1 cellular context compared by ENCODE assay signal in the genomic region with DNA sequence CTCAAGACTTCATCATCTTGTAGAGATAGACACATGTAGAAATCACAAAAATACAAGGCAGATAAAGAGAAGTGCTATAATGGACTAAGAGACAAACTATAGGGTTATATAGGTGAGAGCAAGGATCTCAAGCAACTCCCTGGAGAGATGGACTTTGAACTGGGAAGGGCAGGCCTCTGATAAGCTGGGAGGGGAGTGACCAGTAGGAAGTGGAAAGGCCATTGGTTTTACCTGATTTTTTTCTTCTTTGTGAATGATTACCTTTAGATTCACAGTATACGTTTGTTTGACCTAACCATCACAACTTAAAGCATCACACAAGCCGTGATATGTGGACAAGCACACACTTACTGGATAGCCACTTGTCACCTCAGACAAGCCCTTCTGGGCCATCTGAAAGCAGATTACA.
TF ChIP-seq lines count a peak whose summit lies in the region.

No MANE protein-coding gene starts in this region.

TF ChIP-seq in HepG2, 621 proteins besides CTCF, POLR2A, EP300 and RAD21 (continued from another document and continues in another):
- TF ChIP-seq, protein P1, sequence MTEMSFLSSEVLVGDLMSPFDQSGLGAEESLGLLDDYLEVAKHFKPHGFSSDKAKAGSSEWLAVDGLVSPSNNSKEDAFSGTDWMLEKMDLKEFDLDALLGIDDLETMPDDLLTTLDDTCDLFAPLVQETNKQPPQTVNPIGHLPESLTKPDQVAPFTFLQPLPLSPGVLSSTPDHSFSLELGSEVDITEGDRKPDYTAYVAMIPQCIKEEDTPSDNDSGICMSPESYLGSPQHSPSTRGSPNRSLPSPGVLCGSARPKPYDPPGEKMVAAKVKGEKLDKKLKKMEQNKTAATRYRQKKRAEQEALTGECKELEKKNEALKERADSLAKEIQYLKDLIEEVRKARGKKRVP (CRISPR knock-in tag; IDR thresholded peaks at IDR 0.05), result no peak
- no peak for TF ChIP-seq SMC3 (IDR thresholded peaks at IDR 0.05; ENCODE audit: low read length)
- TF ChIP-seq HNF4A (CRISPR knock-in tag; IDR thresholded peaks at IDR 0.05), result peak; percentile 92
- no peak for TF ChIP-seq ZNF234 (CRISPR knock-in tag; conservative IDR thresholded peaks at IDR 0.05)
- no peak for TF ChIP-seq TAF1 (CRISPR knock-in tag; IDR thresholded peaks at IDR 0.05)
- peak; percentile 39; the same call in 1 of the 2 replicates for TF ChIP-seq CREM (IDR thresholded peaks at IDR 0.05)
- TF ChIP-seq CREM (CRISPR knock-in tag; IDR thresholded peaks at IDR 0.05), result no peak
- no peak for TF ChIP-seq KLF16 (CRISPR knock-in tag; IDR thresholded peaks at IDR 0.05)
- TF ChIP-seq, protein P2, sequence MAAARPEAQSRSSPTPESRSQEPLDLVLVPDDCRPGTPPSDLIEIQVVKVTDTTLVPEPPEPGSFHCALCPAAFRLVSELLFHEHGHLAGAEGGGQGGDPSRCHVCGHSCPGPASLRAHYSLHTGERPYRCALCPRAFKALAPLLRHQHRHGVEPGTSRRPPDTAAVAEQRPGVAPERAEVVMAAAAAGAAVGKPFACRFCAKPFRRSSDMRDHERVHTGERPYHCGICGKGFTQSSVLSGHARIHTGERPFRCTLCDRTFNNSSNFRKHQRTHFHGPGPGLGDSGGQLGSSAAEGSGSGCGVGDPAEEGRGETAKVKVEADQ (CRISPR knock-in tag; IDR thresholded peaks at IDR 0.05; ENCODE audit: borderline replicate concordance), result no peak
- TF ChIP-seq KAT8 (CRISPR knock-in tag; IDR thresholded peaks at IDR 0.05), result peak; percentile 33; the same call in 1 of the 2 replicates
- TF ChIP-seq ZNF530 (CRISPR knock-in tag; IDR thresholded peaks at IDR 0.05; ENCODE audit: low read depth), result no peak
- TF ChIP-seq ZKSCAN8 (CRISPR knock-in tag; IDR thresholded peaks at IDR 0.05; ENCODE audit: borderline replicate concordance), result no peak
- TF ChIP-seq ZNF766 (CRISPR knock-in tag; IDR thresholded peaks at IDR 0.05; ENCODE audit: borderline replicate concordance), result 0 out of 2 replicates have a peak, but pooled peaks have one; percentile 2
- TF ChIP-seq GTF3A (CRISPR knock-in tag; conservative IDR thresholded peaks at IDR 0.05), result no peak
- no peak for TF ChIP-seq ZNF256 (CRISPR knock-in tag; conservative IDR thresholded peaks at IDR 0.05)
- TF ChIP-seq, protein P3, sequence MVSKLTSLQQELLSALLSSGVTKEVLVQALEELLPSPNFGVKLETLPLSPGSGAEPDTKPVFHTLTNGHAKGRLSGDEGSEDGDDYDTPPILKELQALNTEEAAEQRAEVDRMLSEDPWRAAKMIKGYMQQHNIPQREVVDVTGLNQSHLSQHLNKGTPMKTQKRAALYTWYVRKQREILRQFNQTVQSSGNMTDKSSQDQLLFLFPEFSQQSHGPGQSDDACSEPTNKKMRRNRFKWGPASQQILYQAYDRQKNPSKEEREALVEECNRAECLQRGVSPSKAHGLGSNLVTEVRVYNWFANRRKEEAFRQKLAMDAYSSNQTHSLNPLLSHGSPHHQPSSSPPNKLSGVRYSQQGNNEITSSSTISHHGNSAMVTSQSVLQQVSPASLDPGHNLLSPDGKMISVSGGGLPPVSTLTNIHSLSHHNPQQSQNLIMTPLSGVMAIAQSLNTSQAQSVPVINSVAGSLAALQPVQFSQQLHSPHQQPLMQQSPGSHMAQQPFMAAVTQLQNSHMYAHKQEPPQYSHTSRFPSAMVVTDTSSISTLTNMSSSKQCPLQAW (CRISPR knock-in tag; IDR thresholded peaks at IDR 0.05), result no peak
- TF ChIP-seq KAT7 (CRISPR knock-in tag; IDR thresholded peaks at IDR 0.05; ENCODE audit: borderline replicate concordance), result no peak
- TF ChIP-seq ZNF24 (IDR thresholded peaks at IDR 0.05), result no peak
- no peak for TF ChIP-seq BCL6 (CRISPR knock-in tag; IDR thresholded peaks at IDR 0.05)
- no peak for TF ChIP-seq ELF4 (CRISPR knock-in tag; IDR thresholded peaks at IDR 0.05; ENCODE audit: borderline replicate concordance)
- TF ChIP-seq, protein P4, sequence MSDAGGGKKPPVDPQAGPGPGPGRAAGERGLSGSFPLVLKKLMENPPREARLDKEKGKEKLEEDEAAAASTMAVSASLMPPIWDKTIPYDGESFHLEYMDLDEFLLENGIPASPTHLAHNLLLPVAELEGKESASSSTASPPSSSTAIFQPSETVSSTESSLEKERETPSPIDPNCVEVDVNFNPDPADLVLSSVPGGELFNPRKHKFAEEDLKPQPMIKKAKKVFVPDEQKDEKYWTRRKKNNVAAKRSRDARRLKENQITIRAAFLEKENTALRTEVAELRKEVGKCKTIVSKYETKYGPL (CRISPR knock-in tag; IDR thresholded peaks at IDR 0.05), result no peak
- TF ChIP-seq, protein P5, sequence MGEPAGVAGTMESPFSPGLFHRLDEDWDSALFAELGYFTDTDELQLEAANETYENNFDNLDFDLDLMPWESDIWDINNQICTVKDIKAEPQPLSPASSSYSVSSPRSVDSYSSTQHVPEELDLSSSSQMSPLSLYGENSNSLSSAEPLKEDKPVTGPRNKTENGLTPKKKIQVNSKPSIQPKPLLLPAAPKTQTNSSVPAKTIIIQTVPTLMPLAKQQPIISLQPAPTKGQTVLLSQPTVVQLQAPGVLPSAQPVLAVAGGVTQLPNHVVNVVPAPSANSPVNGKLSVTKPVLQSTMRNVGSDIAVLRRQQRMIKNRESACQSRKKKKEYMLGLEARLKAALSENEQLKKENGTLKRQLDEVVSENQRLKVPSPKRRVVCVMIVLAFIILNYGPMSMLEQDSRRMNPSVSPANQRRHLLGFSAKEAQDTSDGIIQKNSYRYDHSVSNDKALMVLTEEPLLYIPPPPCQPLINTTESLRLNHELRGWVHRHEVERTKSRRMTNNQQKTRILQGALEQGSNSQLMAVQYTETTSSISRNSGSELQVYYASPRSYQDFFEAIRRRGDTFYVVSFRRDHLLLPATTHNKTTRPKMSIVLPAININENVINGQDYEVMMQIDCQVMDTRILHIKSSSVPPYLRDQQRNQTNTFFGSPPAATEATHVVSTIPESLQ (CRISPR knock-in tag; conservative IDR thresholded peaks at IDR 0.05), result no peak
- no peak for TF ChIP-seq FOXJ3 (CRISPR knock-in tag; IDR thresholded peaks at IDR 0.05; ENCODE audit: borderline replicate concordance)
- no peak for TF ChIP-seq MTA3 (CRISPR knock-in tag; IDR thresholded peaks at IDR 0.05)
- no peak for TF ChIP-seq NBN (conservative IDR thresholded peaks at IDR 0.05)
- no peak for TF ChIP-seq BRD4 (CRISPR knock-in tag; IDR thresholded peaks at IDR 0.05)
- no peak for TF ChIP-seq ZMYM2 (CRISPR knock-in tag; IDR thresholded peaks at IDR 0.05)
- no peak for TF ChIP-seq AHR (CRISPR knock-in tag; IDR thresholded peaks at IDR 0.05)
- TF ChIP-seq, protein P6, sequence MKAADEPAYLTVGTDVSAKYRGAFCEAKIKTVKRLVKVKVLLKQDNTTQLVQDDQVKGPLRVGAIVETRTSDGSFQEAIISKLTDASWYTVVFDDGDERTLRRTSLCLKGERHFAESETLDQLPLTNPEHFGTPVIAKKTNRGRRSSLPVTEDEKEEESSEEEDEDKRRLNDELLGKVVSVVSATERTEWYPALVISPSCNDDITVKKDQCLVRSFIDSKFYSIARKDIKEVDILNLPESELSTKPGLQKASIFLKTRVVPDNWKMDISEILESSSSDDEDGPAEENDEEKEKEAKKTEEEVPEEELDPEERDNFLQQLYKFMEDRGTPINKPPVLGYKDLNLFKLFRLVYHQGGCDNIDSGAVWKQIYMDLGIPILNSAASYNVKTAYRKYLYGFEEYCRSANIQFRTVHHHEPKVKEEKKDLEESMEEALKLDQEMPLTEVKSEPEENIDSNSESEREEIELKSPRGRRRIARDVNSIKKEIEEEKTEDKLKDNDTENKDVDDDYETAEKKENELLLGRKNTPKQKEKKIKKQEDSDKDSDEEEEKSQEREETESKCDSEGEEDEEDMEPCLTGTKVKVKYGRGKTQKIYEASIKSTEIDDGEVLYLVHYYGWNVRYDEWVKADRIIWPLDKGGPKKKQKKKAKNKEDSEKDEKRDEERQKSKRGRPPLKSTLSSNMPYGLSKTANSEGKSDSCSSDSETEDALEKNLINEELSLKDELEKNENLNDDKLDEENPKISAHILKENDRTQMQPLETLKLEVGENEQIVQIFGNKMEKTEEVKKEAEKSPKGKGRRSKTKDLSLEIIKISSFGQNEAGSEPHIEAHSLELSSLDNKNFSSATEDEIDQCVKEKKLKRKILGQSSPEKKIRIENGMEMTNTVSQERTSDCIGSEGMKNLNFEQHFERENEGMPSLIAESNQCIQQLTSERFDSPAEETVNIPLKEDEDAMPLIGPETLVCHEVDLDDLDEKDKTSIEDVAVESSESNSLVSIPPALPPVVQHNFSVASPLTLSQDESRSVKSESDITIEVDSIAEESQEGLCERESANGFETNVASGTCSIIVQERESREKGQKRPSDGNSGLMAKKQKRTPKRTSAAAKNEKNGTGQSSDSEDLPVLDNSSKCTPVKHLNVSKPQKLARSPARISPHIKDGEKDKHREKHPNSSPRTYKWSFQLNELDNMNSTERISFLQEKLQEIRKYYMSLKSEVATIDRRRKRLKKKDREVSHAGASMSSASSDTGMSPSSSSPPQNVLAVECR (CRISPR knock-in tag; IDR thresholded peaks at IDR 0.05; ENCODE audit: borderline replicate concordance), result peak; percentile 27; the same call in 1 of the 2 replicates
- no peak for TF ChIP-seq EZH2 (conservative IDR thresholded peaks at IDR 0.05; ENCODE audit: low read depth, low read length)
- TF ChIP-seq RARG (CRISPR knock-in tag; IDR thresholded peaks at IDR 0.05; ENCODE audit: low read depth), result no peak
- TF ChIP-seq, protein P7, sequence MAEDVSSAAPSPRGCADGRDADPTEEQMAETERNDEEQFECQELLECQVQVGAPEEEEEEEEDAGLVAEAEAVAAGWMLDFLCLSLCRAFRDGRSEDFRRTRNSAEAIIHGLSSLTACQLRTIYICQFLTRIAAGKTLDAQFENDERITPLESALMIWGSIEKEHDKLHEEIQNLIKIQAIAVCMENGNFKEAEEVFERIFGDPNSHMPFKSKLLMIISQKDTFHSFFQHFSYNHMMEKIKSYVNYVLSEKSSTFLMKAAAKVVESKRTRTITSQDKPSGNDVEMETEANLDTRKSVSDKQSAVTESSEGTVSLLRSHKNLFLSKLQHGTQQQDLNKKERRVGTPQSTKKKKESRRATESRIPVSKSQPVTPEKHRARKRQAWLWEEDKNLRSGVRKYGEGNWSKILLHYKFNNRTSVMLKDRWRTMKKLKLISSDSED (CRISPR knock-in tag; IDR thresholded peaks at IDR 0.05), result no peak
- TF ChIP-seq REPIN1 (CRISPR knock-in tag; IDR thresholded peaks at IDR 0.05; ENCODE audit: borderline replicate concordance, low read depth), result no peak
- TF ChIP-seq POLR2G (IDR thresholded peaks at IDR 0.05; ENCODE audit: low read depth, low read length), result 0 out of 2 replicates have a peak, but pooled peaks have one; percentile 27
- TF ChIP-seq IRX3 (CRISPR knock-in tag; IDR thresholded peaks at IDR 0.05; ENCODE audit: borderline replicate concordance, low read depth), result no peak
- TF ChIP-seq, protein P8, sequence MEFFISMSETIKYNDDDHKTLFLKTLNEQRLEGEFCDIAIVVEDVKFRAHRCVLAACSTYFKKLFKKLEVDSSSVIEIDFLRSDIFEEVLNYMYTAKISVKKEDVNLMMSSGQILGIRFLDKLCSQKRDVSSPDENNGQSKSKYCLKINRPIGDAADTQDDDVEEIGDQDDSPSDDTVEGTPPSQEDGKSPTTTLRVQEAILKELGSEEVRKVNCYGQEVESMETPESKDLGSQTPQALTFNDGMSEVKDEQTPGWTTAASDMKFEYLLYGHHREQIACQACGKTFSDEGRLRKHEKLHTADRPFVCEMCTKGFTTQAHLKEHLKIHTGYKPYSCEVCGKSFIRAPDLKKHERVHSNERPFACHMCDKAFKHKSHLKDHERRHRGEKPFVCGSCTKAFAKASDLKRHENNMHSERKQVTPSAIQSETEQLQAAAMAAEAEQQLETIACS (CRISPR knock-in tag; IDR thresholded peaks at IDR 0.05), result no peak
- TF ChIP-seq NFKBIZ (CRISPR knock-in tag; IDR thresholded peaks at IDR 0.05), result no peak
- TF ChIP-seq, protein P9, sequence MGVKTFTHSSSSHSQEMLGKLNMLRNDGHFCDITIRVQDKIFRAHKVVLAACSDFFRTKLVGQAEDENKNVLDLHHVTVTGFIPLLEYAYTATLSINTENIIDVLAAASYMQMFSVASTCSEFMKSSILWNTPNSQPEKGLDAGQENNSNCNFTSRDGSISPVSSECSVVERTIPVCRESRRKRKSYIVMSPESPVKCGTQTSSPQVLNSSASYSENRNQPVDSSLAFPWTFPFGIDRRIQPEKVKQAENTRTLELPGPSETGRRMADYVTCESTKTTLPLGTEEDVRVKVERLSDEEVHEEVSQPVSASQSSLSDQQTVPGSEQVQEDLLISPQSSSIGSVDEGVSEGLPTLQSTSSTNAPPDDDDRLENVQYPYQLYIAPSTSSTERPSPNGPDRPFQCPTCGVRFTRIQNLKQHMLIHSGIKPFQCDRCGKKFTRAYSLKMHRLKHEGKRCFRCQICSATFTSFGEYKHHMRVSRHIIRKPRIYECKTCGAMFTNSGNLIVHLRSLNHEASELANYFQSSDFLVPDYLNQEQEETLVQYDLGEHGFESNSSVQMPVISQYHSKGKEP (CRISPR knock-in tag; IDR thresholded peaks at IDR 0.05), result no peak
- no peak for TF ChIP-seq LCORL (IDR thresholded peaks at IDR 0.05)
- TF ChIP-seq LCORL (CRISPR knock-in tag; IDR thresholded peaks at IDR 0.05), result 0 out of 2 replicates have a peak, but pooled peaks have one; percentile 17
- TF ChIP-seq, protein P10, sequence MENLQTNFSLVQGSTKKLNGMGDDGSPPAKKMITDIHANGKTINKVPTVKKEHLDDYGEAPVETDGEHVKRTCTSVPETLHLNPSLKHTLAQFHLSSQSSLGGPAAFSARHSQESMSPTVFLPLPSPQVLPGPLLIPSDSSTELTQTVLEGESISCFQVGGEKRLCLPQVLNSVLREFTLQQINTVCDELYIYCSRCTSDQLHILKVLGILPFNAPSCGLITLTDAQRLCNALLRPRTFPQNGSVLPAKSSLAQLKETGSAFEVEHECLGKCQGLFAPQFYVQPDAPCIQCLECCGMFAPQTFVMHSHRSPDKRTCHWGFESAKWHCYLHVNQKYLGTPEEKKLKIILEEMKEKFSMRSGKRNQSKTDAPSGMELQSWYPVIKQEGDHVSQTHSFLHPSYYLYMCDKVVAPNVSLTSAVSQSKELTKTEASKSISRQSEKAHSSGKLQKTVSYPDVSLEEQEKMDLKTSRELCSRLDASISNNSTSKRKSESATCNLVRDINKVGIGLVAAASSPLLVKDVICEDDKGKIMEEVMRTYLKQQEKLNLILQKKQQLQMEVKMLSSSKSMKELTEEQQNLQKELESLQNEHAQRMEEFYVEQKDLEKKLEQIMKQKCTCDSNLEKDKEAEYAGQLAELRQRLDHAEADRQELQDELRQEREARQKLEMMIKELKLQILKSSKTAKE (CRISPR knock-in tag; IDR thresholded peaks at IDR 0.05; ENCODE audit: borderline replicate concordance), result no peak
- TF ChIP-seq HNRNPK (IDR thresholded peaks at IDR 0.05; ENCODE audit: low read depth, low read length, poor library complexity, severe bottlenecking), result no peak
- TF ChIP-seq, protein P11, sequence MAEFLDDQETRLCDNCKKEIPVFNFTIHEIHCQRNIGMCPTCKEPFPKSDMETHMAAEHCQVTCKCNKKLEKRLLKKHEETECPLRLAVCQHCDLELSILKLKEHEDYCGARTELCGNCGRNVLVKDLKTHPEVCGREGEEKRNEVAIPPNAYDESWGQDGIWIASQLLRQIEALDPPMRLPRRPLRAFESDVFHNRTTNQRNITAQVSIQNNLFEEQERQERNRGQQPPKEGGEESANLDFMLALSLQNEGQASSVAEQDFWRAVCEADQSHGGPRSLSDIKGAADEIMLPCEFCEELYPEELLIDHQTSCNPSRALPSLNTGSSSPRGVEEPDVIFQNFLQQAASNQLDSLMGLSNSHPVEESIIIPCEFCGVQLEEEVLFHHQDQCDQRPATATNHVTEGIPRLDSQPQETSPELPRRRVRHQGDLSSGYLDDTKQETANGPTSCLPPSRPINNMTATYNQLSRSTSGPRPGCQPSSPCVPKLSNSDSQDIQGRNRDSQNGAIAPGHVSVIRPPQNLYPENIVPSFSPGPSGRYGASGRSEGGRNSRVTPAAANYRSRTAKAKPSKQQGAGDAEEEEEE (CRISPR knock-in tag; IDR thresholded peaks at IDR 0.05; ENCODE audit: borderline replicate concordance), result 0 out of 2 replicates have a peak, but pooled peaks have one; percentile 22
- no peak for TF ChIP-seq ZNF12 (CRISPR knock-in tag; IDR thresholded peaks at IDR 0.05)
